ENCODE assay signal across 10 cellular contexts in the genomic region with DNA sequence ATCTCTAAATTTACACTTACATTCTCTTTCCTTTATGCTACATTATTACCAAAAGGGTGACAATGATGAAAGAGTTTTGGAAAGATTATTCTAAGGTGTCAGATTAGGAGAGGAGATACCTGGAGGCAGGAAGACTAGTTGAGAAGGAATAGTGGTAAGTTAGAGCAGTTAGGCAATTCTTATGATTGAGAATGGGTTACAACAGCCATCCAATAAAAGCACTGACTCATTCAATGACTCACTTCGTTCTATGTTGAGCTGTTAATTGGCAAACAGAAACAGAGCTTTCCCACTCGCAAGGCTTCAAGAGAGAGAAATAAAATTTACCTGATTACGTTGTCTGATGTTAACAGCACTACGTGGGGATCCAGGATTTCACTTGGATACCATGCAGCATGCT. TPM values are rescaled to one million over a fixed set of nuclear protein-coding genes. Genes with fewer than 3 reads are reported as not detected.
DNase-seq lines count a peak whose midpoint lies in the region; ATAC-seq and TF ChIP-seq lines count a peak whose summit lies in the region.
"Had no signal": no experiment of that assay in that cellular context is flagged by ENCODE, and none has a peak within 500 bp of the region (broad histone marks: within the 10 kb centered on the region; RNA-seq: fewer than 3 reads in every experiment).

No MANE protein-coding gene starts in this region.

- H3K4me1 ChIP-seq in SK-N-SH (ENCODE audit: control insufficient read depth in 1 of 2, insufficient read depth in 2 of 2, low read depth in 1 of 2, low read length in 1 of 2) (peaks cover 0 to 12% of the 10 kb centered on the region in 2 experiments; a peak in 3 of 4 replicates), suprapubic skin (peaks cover 40% of the 10 kb centered on the region), OCI-LY7 (ENCODE audit: insufficient read depth, low read length, poor library complexity, severe bottlenecking) (peaks cover 15% of the 10 kb centered on the region)

- peaks cover 48 to 66% of the 10 kb centered on the region in 2 experiments for H3K36me3 ChIP-seq in SK-N-SH (replicated peaks in 1 of 2; ENCODE audit: control insufficient read depth in 1 of 2, insufficient read depth in 2 of 2, low read length in 1 of 2)
- H3K36me3 ChIP-seq in suprapubic skin, result peaks cover 50% of the 10 kb centered on the region
- peaks cover 94% of the 10 kb centered on the region for H3K36me3 ChIP-seq in OCI-LY7 (ENCODE audit: insufficient read depth, low read length)

- H3K4me2 ChIP-seq in SK-N-SH (0 out of 2 replicates have a peak overlapping the region, but pooled peaks have one; percentile 17), OCI-LY7 (ENCODE audit: low read length) (no peak overlapping the region)

- peak; percentile 80 to 83 for ATAC-seq in activated T-cell treated with anti-CD3 and anti-CD28 coated beads, Interleukin-2, amount 50 U/mL, for 4 hours
- ATAC-seq in GM21360 (IDR thresholded peaks at IDR 0.05; ENCODE audit: unreplicated experiment), result no peak
- ATAC-seq in GM21786 (IDR thresholded peaks at IDR 0.05; ENCODE audit: unreplicated experiment), result no peak

- peak overlapping the region; percentile 56 for H3K4me3 Mint-ChIP-seq in activated T-cell treated with anti-CD3 and anti-CD28 coated beads, Interleukin-2, amount 50 U/mL, for 4 hours

- 60% methylated on average over 4 of the region's 4 CpGs for WGBS in SK-N-SH (ENCODE audit: low lambda C conversion rate)
- WGBS in suprapubic skin, result 40% methylated on average over 4 of the region's 4 CpGs

- no peak for TF ChIP-seq CTCF in SK-N-SH (IDR thresholded peaks at IDR 0.05)
- TF ChIP-seq CTCF in suprapubic skin (IDR thresholded peaks at IDR 0.05), result no peak
- no peak for TF ChIP-seq CTCF in OCI-LY7 (conservative IDR thresholded peaks at IDR 0.05; ENCODE audit: low read length)

- H3K9me3 ChIP-seq in SK-N-SH (no peaks in the 10 kb centered on the region), suprapubic skin (no peaks in the 10 kb centered on the region), OCI-LY7 (ENCODE audit: low read length) (no peaks in the 10 kb centered on the region)
- H3K9me3 ChIP-seq: Peyer's patch had no signal

- H3K4me1 Mint-ChIP-seq in activated T-cell treated with anti-CD3 and anti-CD28 coated beads, Interleukin-2, amount 50 U/mL, for 4 hours (ENCODE audit: low read depth), result peaks cover 54% of the 10 kb centered on the region

- H3K9ac ChIP-seq in SK-N-SH, result no peak overlapping the region; the same call in 1 of the 2 replicates

- peaks cover 59% of the 10 kb centered on the region for H3K79me2 ChIP-seq in SK-N-SH (ENCODE audit: insufficient read depth)
- H3K79me2 ChIP-seq in OCI-LY7 (ENCODE audit: insufficient read depth, low read depth, low read length), result peaks cover 84% of the 10 kb centered on the region

- H3K27ac ChIP-seq in SK-N-SH (ENCODE audit: low read depth in 2 of 2, low read length in 1 of 2) (peak overlapping the region in 1 of 2 experiments; percentile 73; a peak in 2 of 4 replicates), suprapubic skin (peak overlapping the region; percentile 15), OCI-LY7 (ENCODE audit: low read depth, low read length, poor library complexity, severe bottlenecking) (no peak overlapping the region)
- H3K27ac ChIP-seq: C4-2B had no signal

- no peak overlapping the region for H2AFZ ChIP-seq in SK-N-SH (ENCODE audit: low read depth)
- H2AFZ ChIP-seq in OCI-LY7 (ENCODE audit: low read length), result no peak overlapping the region

- peaks cover 13% of the 10 kb centered on the region for H3F3A ChIP-seq in SK-N-SH (replicated peaks; ENCODE audit: insufficient read depth)

- H3K9me3 Mint-ChIP-seq in activated T-cell treated with anti-CD3 and anti-CD28 coated beads, Interleukin-2, amount 50 U/mL, for 4 hours, result no peaks in the 10 kb centered on the region

- intact Hi-C loops in OCI-LY7 (cut with micrococcal nuclease; ENCODE audit: unreplicated experiment), result no loop called here

- DNase-seq in activated T-cell treated with anti-CD3 and anti-CD28 coated beads, Interleukin-2, amount 50 U/mL, for 4 hours, result no peak
- DNase-seq in activated T-cell treated with anti-CD3 and anti-CD28 coated beads for 4 hours, result no peak
- no peak for DNase-seq in SK-N-SH
- peak; percentile 89 for DNase-seq in fibroblast of the conjunctiva (ENCODE audit: low read depth)
- DNase-seq in suprapubic skin (ENCODE audit: low spot score in 2 of 2), result no peak
- no peak for DNase-seq in OCI-LY7 (ENCODE audit: low spot score)
- DNase-seq: Peyer's patch had no signal

- no peak for TF ChIP-seq POLR2A in suprapubic skin (IDR thresholded peaks at IDR 0.05)

- H3K9me2 ChIP-seq in SK-N-SH, result no peaks in the 10 kb centered on the region
- no peaks in the 10 kb centered on the region for H3K9me2 ChIP-seq in OCI-LY7 (ENCODE audit: insufficient read depth, low read length)

- CTCF ChIA-PET in SK-N-SH (lab: Yijun Ruan, JAX), result interaction anchor here (0.6 to 1.9 kb wide), 3 partner anchors 10 to 60 kb away, joined by 3 to 10 read pairs (median 3); a partner anchor contains a TSS
- CTCF ChIA-PET in OCI-LY7 (lab: Charles Lee; ENCODE audit: unreplicated experiment), result no interaction called here

- TF ChIP-seq RAD21 in SK-N-SH (IDR thresholded peaks at IDR 0.05; ENCODE audit: low read length), result no peak

- POLR2A ChIA-PET in SK-N-SH (lab: Yijun Ruan, JAX), result no interaction called here
- POLR2A ChIA-PET in OCI-LY7 (lab: Charles Lee), result no interaction called here

- H3K36me3 Mint-ChIP-seq in activated T-cell treated with anti-CD3 and anti-CD28 coated beads, Interleukin-2, amount 50 U/mL, for 4 hours (ENCODE audit: insufficient read depth), result peaks cover 39% of the 10 kb centered on the region

- BruUV-seq in OCI-LY7 (replicated peaks; lab: Mats Ljungman, UMichigan), result no TSS peak

- H3K27me3 Mint-ChIP-seq in activated T-cell treated with anti-CD3 and anti-CD28 coated beads, Interleukin-2, amount 50 U/mL, for 4 hours (ENCODE audit: low read depth), result no peaks in the 10 kb centered on the region

- H3K27me3 ChIP-seq in SK-N-SH (ENCODE audit: insufficient read depth) (no peaks in the 10 kb centered on the region), suprapubic skin (no peaks in the 10 kb centered on the region)
- H3K27me3 ChIP-seq: Peyer's patch had no signal

- TF ChIP-seq EP300 in SK-N-SH (IDR thresholded peaks at IDR 0.05; ENCODE audit: borderline replicate concordance in 1 of 2, low read depth in 1 of 2, low read length in 1 of 2) (no peak), suprapubic skin (IDR thresholded peaks at IDR 0.05) (no peak)

- H3K4me3 ChIP-seq in SK-N-SH (ENCODE audit: low read depth in 2 of 2, low read length in 1 of 2) (no peak overlapping the region), suprapubic skin (no peak overlapping the region), OCI-LY7 (ENCODE audit: low read depth, low read length, poor library complexity, severe bottlenecking) (no peak overlapping the region)
- H3K4me3 ChIP-seq: Peyer's patch had no signal

- peaks cover 5% of the 10 kb centered on the region; the same call in 1 of the 2 replicates for H4K20me1 ChIP-seq in SK-N-SH (ENCODE audit: insufficient read depth)
- H4K20me1 ChIP-seq in OCI-LY7 (ENCODE audit: insufficient read depth, low read length), result peaks cover 21% of the 10 kb centered on the region

TF ChIP-seq in SK-N-SH, 30 proteins besides CTCF, POLR2A, EP300 and RAD21:
- TF ChIP-seq EZH2phosphoT487 (IDR thresholded peaks at IDR 0.05; ENCODE audit: borderline replicate concordance, low read depth) (no peak), FOSL2 (IDR thresholded peaks at IDR 0.05; ENCODE audit: borderline replicate concordance, low read depth) (peak; percentile 82; the same call in 1 of the 2 replicates), JUND (IDR thresholded peaks at IDR 0.05) (peak; percentile 64; the same call in 1 of the 2 replicates)

RNA-seq across cellular contexts. Expression of a gene that starts 5.8 kb away (rescaled TPM):
- 100 to 1,000 TPM; 171 to 184 (median 180) TPM for total RNA-seq in activated T-cell treated with anti-CD3 and anti-CD28 coated beads, Interleukin-2, amount 50 U/mL, for 4 hours
- polyA plus RNA-seq in SK-N-SH (2012; rRNA removed), result 54.1 and 62.4 TPM in 2 replicates
- 54.8 and 59.8 TPM in 2 replicates for polyA plus RNA-seq in SK-N-SH (2012; cell fraction: cytosol; rRNA removed)
- 45.2 and 62.2 TPM in 2 replicates for polyA plus RNA-seq in SK-N-SH (2012; cell fraction: nucleus; rRNA removed)
- total RNA-seq in suprapubic skin, result 10 to 100 TPM; 64.4 to 87.1 (median 75.6) TPM
- total RNA-seq in OCI-LY7 (2014; rRNA removed; shearing (Covaris generic)), result 214 and 238 TPM in 2 replicates
- 262 and 267 TPM in 2 replicates for total RNA-seq in OCI-LY7 (2022)

RNA-seq across cellular contexts. Expression of a gene that starts 6.3 kb away (rescaled TPM):
- total RNA-seq in activated T-cell treated with anti-CD3 and anti-CD28 coated beads, Interleukin-2, amount 50 U/mL, for 4 hours, result 10 to 100 TPM; 68.5 to 81.5 (median 76.2) TPM
- 75.5 and 89.6 TPM in 2 replicates for polyA plus RNA-seq in SK-N-SH (2012; rRNA removed)
- 96.7 and 106 TPM in 2 replicates for polyA plus RNA-seq in SK-N-SH (2012; cell fraction: cytosol; rRNA removed)
- polyA plus RNA-seq in SK-N-SH (2012; cell fraction: nucleus; rRNA removed), result 58.4 and 108 TPM in 2 replicates
- 10 to 100 TPM; 29.2 to 81.7 (median 34.8) TPM for total RNA-seq in suprapubic skin
- 86.3 and 99.6 TPM in 2 replicates for total RNA-seq in OCI-LY7 (2014; rRNA removed; shearing (Covaris generic))
- total RNA-seq in OCI-LY7 (2022), result 88.9 and 108 TPM in 2 replicates

RNA-seq across cellular contexts. Expression of a gene that starts 25.3 kb away (rescaled TPM):
- total RNA-seq in activated T-cell treated with anti-CD3 and anti-CD28 coated beads, Interleukin-2, amount 50 U/mL, for 4 hours, result 100 to 1,000 TPM; 663 to 755 (median 712) TPM
- polyA plus RNA-seq in SK-N-SH (2012; rRNA removed), result 269 and 277 TPM in 2 replicates
- polyA plus RNA-seq in SK-N-SH (2012; cell fraction: cytosol; rRNA removed), result 404 and 546 TPM in 2 replicates
- 115 and 147 TPM in 2 replicates for polyA plus RNA-seq in SK-N-SH (2012; cell fraction: nucleus; rRNA removed)
- total RNA-seq in suprapubic skin (100 to 1,000 TPM in 3 of 4 donors, 10 to 100 TPM in 1; 55.7 to 173 (median 117) TPM), OCI-LY7 (2022) (264 and 322 TPM in 2 replicates)
- 257 and 260 TPM in 2 replicates for total RNA-seq in OCI-LY7 (2014; rRNA removed; shearing (Covaris generic))

RNA-seq across cellular contexts. Expression of a gene that starts 55.1 kb away (rescaled TPM):
- 10 to 100 TPM; 54.1 to 59.9 (median 58.0) TPM for total RNA-seq in activated T-cell treated with anti-CD3 and anti-CD28 coated beads, Interleukin-2, amount 50 U/mL, for 4 hours
- polyA plus RNA-seq in SK-N-SH (2012; rRNA removed), result 12.9 and 15.5 TPM in 2 replicates
- polyA plus RNA-seq in SK-N-SH (2012; cell fraction: cytosol; rRNA removed), result 11.6 and 13.0 TPM in 2 replicates
- polyA plus RNA-seq in SK-N-SH (2012; cell fraction: nucleus; rRNA removed), result 23.1 and 27.2 TPM in 2 replicates
- total RNA-seq in suprapubic skin (10 to 100 TPM; 11.6 to 19.1 (median 14.6) TPM), OCI-LY7 (2022) (35.2 and 38.4 TPM in 2 replicates)
- 19.1 and 24.0 TPM in 2 replicates for total RNA-seq in OCI-LY7 (2014; rRNA removed; shearing (Covaris generic))

Comparison
In these comparisons a context has a peak if more than half of its experiments do, and no peak if none do; other contexts are left out.
1. ATAC-seq: peak in activated T-cell treated with anti-CD3 and anti-CD28 coated beads, Interleukin-2, amount 50 U/mL, for 4 hours (2 of 2); none in GM21360 (single experiment) and GM21786 (single experiment).